ENCODE assay signal across 8 cellular contexts in the genomic region with DNA sequence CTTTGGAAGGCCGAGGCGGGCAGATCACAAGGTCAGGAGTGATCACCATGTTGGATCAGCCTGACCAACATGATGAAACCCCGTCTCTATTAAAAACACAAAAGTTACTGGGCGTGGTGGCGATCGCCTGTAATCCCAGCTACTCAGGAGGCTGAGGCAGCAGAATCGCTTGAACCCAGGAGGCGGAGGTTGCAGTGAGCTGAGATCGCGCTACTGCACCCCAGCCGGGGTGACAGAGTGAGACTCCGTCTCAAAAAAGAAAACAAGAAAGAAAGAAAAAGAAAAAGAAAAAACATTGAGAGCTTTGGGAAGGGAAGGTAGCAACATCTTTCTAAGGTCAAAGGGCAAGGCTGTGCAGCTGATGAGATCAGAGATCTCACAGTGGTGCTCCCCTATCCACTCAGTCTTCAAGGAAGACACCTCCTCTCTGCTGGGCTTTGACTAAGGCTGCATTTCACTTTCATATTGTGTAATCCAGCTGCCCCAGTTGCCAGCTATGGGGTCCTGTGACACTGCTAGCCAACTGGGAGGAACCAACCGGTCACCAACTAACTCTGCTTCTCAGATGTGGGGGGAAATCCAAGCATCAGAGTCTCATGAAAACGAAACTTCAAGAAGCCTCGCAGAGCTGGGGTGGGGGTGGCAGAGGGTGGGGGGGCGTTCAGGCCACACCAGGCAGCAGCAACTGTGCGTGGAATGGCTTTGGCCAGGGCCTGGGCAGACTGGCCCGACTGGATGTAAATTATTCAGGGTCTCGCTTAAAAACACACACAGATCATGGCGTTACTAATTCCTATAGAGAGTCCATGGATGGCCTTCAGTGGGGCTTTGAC. TPM values are rescaled to one million over a fixed set of nuclear protein-coding genes. Genes with fewer than 3 reads are reported as not detected.
DNase-seq lines count a peak whose midpoint lies in the region; ATAC-seq and TF ChIP-seq lines count a peak whose summit lies in the region.

No MANE protein-coding gene starts in this region.

- TF ChIP-seq POLR2A in GM18526 (IDR thresholded peaks at IDR 0.05; ENCODE audit: extremely low read depth, insufficient read length) (peak; percentile 19), lower leg skin (IDR thresholded peaks at IDR 0.05) (no peak)

- TF ChIP-seq CTCF in ascending aorta (IDR thresholded peaks at IDR 0.05), result no peak
- no peak for TF ChIP-seq CTCF in lower leg skin (IDR thresholded peaks at IDR 0.05)
- no peak for TF ChIP-seq CTCF in foreskin keratinocyte (conservative IDR thresholded peaks at IDR 0.05)

- H3K4me3 ChIP-seq in ascending aorta (peak overlapping the region; percentile 94 to 99), lower leg skin (ENCODE audit: low read depth, poor library complexity, severe bottlenecking) (no peak overlapping the region)

- ATAC-seq in HG02943 (IDR thresholded peaks at IDR 0.05; ENCODE audit: low read depth, unreplicated experiment), result peak; percentile 49
- ATAC-seq in foreskin keratinocyte, result no peak

- no peaks in the 10 kb centered on the region for H3K9me3 ChIP-seq in ascending aorta

- H3K4me1 ChIP-seq in ascending aorta (peaks cover 0 to 14% of the 10 kb centered on the region in 2 donors), foreskin keratinocyte (peaks cover 10% of the 10 kb centered on the region)

- peak overlapping the region; percentile 90 to 98 for H3K27ac ChIP-seq in ascending aorta
- H3K27ac ChIP-seq in foreskin keratinocyte, result no peak overlapping the region

- WGBS in lower leg skin, 2 donors, result 59 to 77% methylated on average over 20 of the region's 20 CpGs

- DNase-seq in RKO (ENCODE audit: low spot score), result peak; percentile 73
- DNase-seq in ascending aorta (ENCODE audit: low spot score in 2 of 2), result peak in 1 of 2 donors; percentile 81
- peak; percentile 61 to 90 for DNase-seq in lower leg skin (ENCODE audit: low spot score in 2 of 2)
- peak; percentile 42 to 59 for DNase-seq in stimulated activated CD8-positive, alpha-beta memory T cell treated with anti-CD3 and anti-CD28 coated beads, Interleukin-15, amount 100 ng/mL, for 4 hours (ENCODE audit: low read depth in 2 of 2)
- no peak for DNase-seq in SK-N-DZ (ENCODE audit: low spot score)
- no peak for DNase-seq in foreskin keratinocyte

- no peaks in the 10 kb centered on the region for H3K36me3 ChIP-seq in ascending aorta

- H3K27me3 ChIP-seq in ascending aorta (no peaks in the 10 kb centered on the region), foreskin keratinocyte (peaks cover 33% of the 10 kb centered on the region)

- intact Hi-C loops in ascending aorta (cut with DNase I) (loop anchor here (5.0 to 10.0 kb wide), 2 partner anchors 34 to 291 kb away; partner anchors contain the start of gene TASOR2), lower leg skin (cut with DNase I; ENCODE audit: low total_unique reads) (no loop called here)

RNA-seq across cellular contexts. Expression of gene IL15RA, which starts 1.5 kb away (rescaled TPM):
- total RNA-seq in ascending aorta (24.8 TPM), lower leg skin (10 to 100 TPM in 3 of 4 donors, 1 to 10 TPM in 1; 9.3 to 30.8 (median 24.8) TPM), foreskin keratinocyte (2.3 and 3.6 TPM in 2 replicates)
- polyA plus RNA-seq in SK-N-DZ (2014; cell fraction: cytosol; rRNA removed), result not detected in 2 replicates
- not detected in 2 replicates for polyA plus RNA-seq in SK-N-DZ (2014; cell fraction: nucleus; rRNA removed)
- polyA plus RNA-seq in foreskin keratinocyte, result 3.2 and 5.1 TPM in 2 replicates

Comparison
In these comparisons a context has a peak if more than half of its experiments do, and no peak if none do; other contexts are left out.
1. DNase-seq: peak in RKO (single experiment), lower leg skin (2 of 2) and stimulated activated CD8-positive, alpha-beta memory T cell treated with anti-CD3 and anti-CD28 coated beads, Interleukin-15, amount 100 ng/mL, for 4 hours (2 of 2); none in SK-N-DZ (single experiment) and foreskin keratinocyte (0 of 2).